Comparison of ENCODE assay signal across 2 cellular contexts in genomic region chr20:4243071-4243470, GRCh38.
TF ChIP-seq lines count a peak whose summit lies in the region.

No MANE protein-coding gene starts in this region.

TF ChIP-seq in HEK293, 187 proteins besides CTCF, POLR2A, EP300 and RAD21 (continued from another document):
- no peak for TF ChIP-seq BCL6B (tag by site-specific recombination; IDR thresholded peaks at IDR 0.05)
- TF ChIP-seq ZNF174 (tag by site-specific recombination; IDR thresholded peaks at IDR 0.05): no peak
- TF ChIP-seq ZNF530 (tag by site-specific recombination; IDR thresholded peaks at IDR 0.05; ENCODE audit: low read depth): no peak
- no peak for TF ChIP-seq EGR2 (tag by site-specific recombination; IDR thresholded peaks at IDR 0.05; ENCODE audit: low read depth)
- no peak for TF ChIP-seq PATZ1 (tag by site-specific recombination; IDR thresholded peaks at IDR 0.05)

TF ChIP-seq in SK-N-SH, 30 proteins besides CTCF, POLR2A, EP300 and RAD21 (continued from another document):
- TF ChIP-seq ZBTB33 (IDR thresholded peaks at IDR 0.05; ENCODE audit: borderline replicate concordance, low read depth): no peak
- no peak for TF ChIP-seq GABPA (IDR thresholded peaks at IDR 0.05; ENCODE audit: low read depth)
- TF ChIP-seq USF1 (IDR thresholded peaks at IDR 0.05; ENCODE audit: borderline replicate concordance, low read depth): no peak
- TF ChIP-seq REST (IDR thresholded peaks at IDR 0.05; ENCODE audit: low read depth, low read length): no peak
- TF ChIP-seq NRF1 (IDR thresholded peaks at IDR 0.05; ENCODE audit: low read depth, low read length): no peak
TF ChIP-seq in SK-N-SH: peak in this region for 0.
